ENCODE assay signal across 1 cellular context in genomic region chr5:135210286-135211055, GRCh38.
TF ChIP-seq lines count a peak whose summit lies in the region.

No MANE protein-coding gene starts in this region.

TF ChIP-seq in IMR-90, 13 proteins besides CTCF, POLR2A, EP300 and RAD21 (continued from another document):
- TF ChIP-seq ELK1 (IDR thresholded peaks at IDR 0.05; ENCODE audit: borderline replicate concordance, low read depth, low read length) = no peak
- TF ChIP-seq MAFK (IDR thresholded peaks at IDR 0.05; ENCODE audit: low read depth, low read length) = no peak
- no peak for TF ChIP-seq FOS (IDR thresholded peaks at IDR 0.05; ENCODE audit: low read depth, low read length)
- TF ChIP-seq MAZ (IDR thresholded peaks at IDR 0.05; ENCODE audit: borderline replicate concordance, low read depth, low read length) = no peak
- no peak for TF ChIP-seq CHD1 (IDR thresholded peaks at IDR 0.05; ENCODE audit: low read depth, low read length)
- TF ChIP-seq CEBPB (IDR thresholded peaks at IDR 0.05; ENCODE audit: low read depth, low read length) = no peak
- TF ChIP-seq BHLHE40 (IDR thresholded peaks at IDR 0.05; ENCODE audit: low read depth, low read length) = no peak
- no peak for TF ChIP-seq RCOR1 (IDR thresholded peaks at IDR 0.05; ENCODE audit: insufficient replicate concordance, low read length)
- no peak for TF ChIP-seq MXI1 (IDR thresholded peaks at IDR 0.05; ENCODE audit: borderline replicate concordance, low read depth, low read length)
- no peak for TF ChIP-seq NFE2L2 (IDR thresholded peaks at IDR 0.05; ENCODE audit: low read depth, low read length)
- TF ChIP-seq RFX5 (IDR thresholded peaks at IDR 0.05; ENCODE audit: low read depth, low read length) = no peak
